Comparison of ENCODE assay signal across 19 cellular contexts in genomic region chr5:83924171-83924570, GRCh38.
DNase-seq lines count a peak whose midpoint lies in the region; ATAC-seq, FAIRE-seq and TF ChIP-seq lines count a peak whose summit lies in the region.
"Had no signal": no experiment of that assay in that cellular context is flagged by ENCODE, and none has a peak within 500 bp of the region (broad histone marks: within the 10 kb centered on the region; RNA-seq: fewer than 3 reads in every experiment).

No MANE protein-coding gene starts in this region.

- DNase-seq in Daoy (ENCODE audit: low read depth): peak; percentile 72
- DNase-seq in M059J (ENCODE audit: low read depth): peak; percentile 34
- DNase-seq in endodermal cell: no peak
- DNase-seq in non-pigmented ciliary epithelial cell (ENCODE audit: low read depth): peak; percentile 50
- DNase-seq in activated CD4-positive, alpha-beta T cell treated with anti-CD3 and anti-CD28 coated beads, Interleukin-2, amount 50 U/mL, for 1 hour: no peak
- DNase-seq in Caco-2: no peak
- DNase-seq in frontal cortex (ENCODE audit: low spot score in 2 of 2): no peak
- DNase-seq: activated CD4-positive, alpha-beta memory T cell treated with anti-CD3 and anti-CD28 coated beads for 36 hours; activated T-cell treated with anti-CD3 and anti-CD28 coated beads, Interleukin-2, amount 50 U/mL, for 72 hours; DMS53; NCI-H2171; upper lobe of right lung had no signal

- H3K27ac ChIP-seq in endodermal cell (ENCODE audit: low read depth, low read length): no peak overlapping the region
- H3K27ac ChIP-seq: BLaER1 treated with 17β-estradiol and CSF1 and Interleukin-3, amounts not matched to agents 10 nM and 100 nM; coronary artery; neutrophil; upper lobe of right lung had no signal

- peaks cover 6% of the 10 kb centered on the region for H3K4me1 ChIP-seq in endodermal cell (ENCODE audit: control insufficient read depth, insufficient read depth, low read length)
- 0 out of 2 replicates have a peak, but pooled peaks cover 13% of the 10 kb centered on the region for H3K4me1 ChIP-seq in Caco-2

- POLR2A ChIA-PET in Caco-2 (lab: Charles Lee): no interaction called here

- H3K9me3 ChIP-seq in endodermal cell (ENCODE audit: control insufficient read depth, low read length) (peaks cover 10% of the 10 kb centered on the region), Caco-2 (no peaks in the 10 kb centered on the region)
- H3K9me3 ChIP-seq: BLaER1 treated with 17β-estradiol and CSF1 and Interleukin-3, amounts not matched to agents 10 nM and 100 nM; neutrophil; upper lobe of right lung had no signal

- H3K27ac Mint-ChIP-seq in endodermal cell (peak overlapping the region; percentile 37), Caco-2 (ENCODE audit: unreplicated experiment) (no peak overlapping the region)
- H3K27ac Mint-ChIP-seq: activated CD4-positive, alpha-beta memory T cell treated with anti-CD3 and anti-CD28 coated beads for 36 hours; activated T-cell treated with anti-CD3 and anti-CD28 coated beads, Interleukin-2, amount 50 U/mL, for 72 hours; stimulated activated effector memory CD8-positive, alpha-beta T cell treated with anti-CD3 and anti-CD28 coated beads, Interleukin-12 subunit alpha, Interleukin-12 subunit beta, amount 100 ng/mL, for 72 hours had no signal

- H3K27me3 ChIP-seq in endodermal cell (ENCODE audit: control insufficient read depth, insufficient read depth, low read length, poor library complexity, severe bottlenecking): peaks cover 29% of the 10 kb centered on the region
- no peaks in the 10 kb centered on the region for H3K27me3 ChIP-seq in Caco-2 (replicated peaks; ENCODE audit: control insufficient read depth, insufficient read depth, low read length)
- H3K27me3 ChIP-seq: BLaER1 treated with 17β-estradiol and CSF1 and Interleukin-3, amounts not matched to agents 10 nM and 100 nM; neutrophil; upper lobe of right lung had no signal

- H3K4me1 Mint-ChIP-seq in endodermal cell: peaks cover 28% of the 10 kb centered on the region
- H3K4me1 Mint-ChIP-seq in Caco-2 (ENCODE audit: low read depth, unreplicated experiment): peaks cover 13% of the 10 kb centered on the region
- H3K4me1 Mint-ChIP-seq: stimulated activated effector memory CD8-positive, alpha-beta T cell treated with anti-CD3 and anti-CD28 coated beads, Interleukin-12 subunit alpha, Interleukin-12 subunit beta, amount 100 ng/mL, for 72 hours had no signal

- peaks cover 30% of the 10 kb centered on the region for H3K27me3 Mint-ChIP-seq in endodermal cell (ENCODE audit: insufficient read depth)
- peaks cover 2% of the 10 kb centered on the region for H3K27me3 Mint-ChIP-seq in Caco-2 (ENCODE audit: insufficient read depth, unreplicated experiment)
- H3K27me3 Mint-ChIP-seq: activated CD4-positive, alpha-beta memory T cell treated with anti-CD3 and anti-CD28 coated beads for 36 hours had no signal

- H3K4me3 Mint-ChIP-seq in endodermal cell (no peak overlapping the region), Caco-2 (ENCODE audit: unreplicated experiment) (no peak overlapping the region)
- H3K4me3 Mint-ChIP-seq: activated CD4-positive, alpha-beta memory T cell treated with anti-CD3 and anti-CD28 coated beads for 36 hours; activated T-cell treated with anti-CD3 and anti-CD28 coated beads, Interleukin-2, amount 50 U/mL, for 72 hours; stimulated activated effector memory CD8-positive, alpha-beta T cell treated with anti-CD3 and anti-CD28 coated beads, Interleukin-12 subunit alpha, Interleukin-12 subunit beta, amount 100 ng/mL, for 72 hours had no signal

- no peak for ATAC-seq in HG02938 (IDR thresholded peaks at IDR 0.05; ENCODE audit: unreplicated experiment)
- ATAC-seq: activated T-cell treated with anti-CD3 and anti-CD28 coated beads, Interleukin-2, amount 50 U/mL, for 72 hours; esophagus mucosa; stimulated activated effector memory CD8-positive, alpha-beta T cell treated with anti-CD3 and anti-CD28 coated beads, Interleukin-12 subunit alpha, Interleukin-12 subunit beta, amount 100 ng/mL, for 72 hours; upper lobe of right lung had no signal

- H3K9me3 Mint-ChIP-seq in endodermal cell (peaks cover 12% of the 10 kb centered on the region), Caco-2 (ENCODE audit: unreplicated experiment) (no peaks in the 10 kb centered on the region)
- H3K9me3 Mint-ChIP-seq: activated CD4-positive, alpha-beta memory T cell treated with anti-CD3 and anti-CD28 coated beads for 36 hours; activated T-cell treated with anti-CD3 and anti-CD28 coated beads, Interleukin-2, amount 50 U/mL, for 72 hours; stimulated activated effector memory CD8-positive, alpha-beta T cell treated with anti-CD3 and anti-CD28 coated beads, Interleukin-12 subunit alpha, Interleukin-12 subunit beta, amount 100 ng/mL, for 72 hours had no signal

- H3K36me3 ChIP-seq in endodermal cell (ENCODE audit: control insufficient read depth, insufficient read depth, low read length) (no peaks in the 10 kb centered on the region), Caco-2 (ENCODE audit: control insufficient read depth, insufficient read depth, low read length) (no peaks in the 10 kb centered on the region)
- H3K36me3 ChIP-seq: BLaER1 treated with 17β-estradiol and CSF1 and Interleukin-3, amounts not matched to agents 10 nM and 100 nM; neutrophil; upper lobe of right lung had no signal

- FAIRE-seq in frontal cortex (lab: Jason Lieb, UNC): no peak
- FAIRE-seq: H1 had no signal

- CTCF ChIA-PET in Caco-2 (lab: Charles Lee): no interaction called here

- H3K4me3 ChIP-seq in endodermal cell (ENCODE audit: low read length) (no peak overlapping the region), Caco-2 (ENCODE audit: low read depth, low read length) (no peak overlapping the region)
- H3K4me3 ChIP-seq: BLaER1 treated with 17β-estradiol and CSF1 and Interleukin-3, amounts not matched to agents 10 nM and 100 nM; coronary artery; upper lobe of right lung had no signal

- H3K36me3 Mint-ChIP-seq in endodermal cell (ENCODE audit: low read depth): no peaks in the 10 kb centered on the region
- H3K36me3 Mint-ChIP-seq in Caco-2 (ENCODE audit: insufficient read depth, unreplicated experiment): no peaks in the 10 kb centered on the region
- H3K36me3 Mint-ChIP-seq: activated CD4-positive, alpha-beta memory T cell treated with anti-CD3 and anti-CD28 coated beads for 36 hours; stimulated activated effector memory CD8-positive, alpha-beta T cell treated with anti-CD3 and anti-CD28 coated beads, Interleukin-12 subunit alpha, Interleukin-12 subunit beta, amount 100 ng/mL, for 72 hours had no signal

- no peak overlapping the region for H3K9ac ChIP-seq in endodermal cell (ENCODE audit: extremely low read depth, low read length, poor library complexity, severe bottlenecking)
- H3K9ac ChIP-seq: BLaER1 treated with 17β-estradiol and CSF1 and Interleukin-3, amounts not matched to agents 10 nM and 100 nM had no signal

- no TSS peak for BruUV-seq in Caco-2 (replicated peaks; lab: Mats Ljungman, UMichigan)

- no peak for TF ChIP-seq CTCF in endodermal cell (conservative IDR thresholded peaks at IDR 0.05)
- no peak for TF ChIP-seq CTCF in Caco-2 (IDR thresholded peaks at IDR 0.05; ENCODE audit: insufficient read depth in 1 of 2, low read depth in 1 of 2, low read length in 1 of 2, severe bottlenecking in 1 of 2, unreplicated experiment in 1 of 2)

- WGBS in endodermal cell (ENCODE audit: insufficient coverage in 1 of 2, insufficient read length in 1 of 2), 2 experiments: 70 to 95% methylated on average over 1 of the region's 1 CpG

- intact Hi-C loops in Caco-2 (cut with micrococcal nuclease; ENCODE audit: unreplicated experiment): no loop called here

Comparison
In these comparisons a context has a peak if more than half of its experiments do, and no peak if none do; other contexts are left out.
1. DNase-seq: peak in Daoy (single experiment), M059J (single experiment) and non-pigmented ciliary epithelial cell (single experiment); none in endodermal cell (single experiment), activated CD4-positive, alpha-beta T cell treated with anti-CD3 and anti-CD28 coated beads, Interleukin-2, amount 50 U/mL, for 1 hour (single experiment), Caco-2 (0 of 2) and frontal cortex (0 of 2).